16 cellular contexts compared by ENCODE assay signal in the genomic region with DNA sequence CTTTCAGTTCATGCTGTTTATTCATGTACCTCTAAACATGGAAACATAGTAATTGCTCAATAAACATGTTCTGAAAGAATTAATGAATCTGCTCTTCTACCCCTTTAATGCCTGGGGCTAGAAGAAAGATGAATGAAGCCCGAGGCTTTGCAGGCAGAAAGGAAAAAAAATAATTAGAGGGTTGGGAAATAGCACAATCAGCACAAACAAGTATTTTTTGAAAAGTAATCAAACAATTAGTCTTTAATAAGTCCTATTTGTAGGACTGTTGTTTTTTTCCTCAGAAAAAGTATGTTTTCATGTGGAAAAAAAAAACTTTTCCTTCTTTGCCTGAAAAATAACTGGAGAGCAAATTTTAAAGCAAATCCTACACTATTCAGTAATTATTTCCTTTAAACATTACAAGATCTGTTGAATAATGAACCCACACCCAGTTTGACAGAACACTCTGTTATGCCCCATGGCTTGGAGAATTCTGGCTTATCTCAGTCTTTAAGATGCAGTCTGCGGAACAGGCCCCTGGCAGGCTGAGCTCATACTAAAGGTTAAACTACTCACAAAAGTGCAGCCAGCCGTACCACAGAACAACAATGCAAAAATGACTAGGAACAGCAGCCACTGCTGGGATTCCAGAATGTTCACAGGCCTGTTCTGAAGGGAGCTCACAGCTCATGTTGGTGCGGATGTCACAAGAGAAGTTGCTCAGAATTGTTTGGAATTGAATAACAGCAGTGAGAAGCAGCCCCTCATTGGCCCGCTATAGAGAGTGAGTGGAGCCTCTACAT.
A peak's percentile ranks its signal among the peaks of the same experiment; 100 is the strongest.
DNase-seq lines count a peak whose midpoint lies in the region; ATAC-seq, FAIRE-seq and TF ChIP-seq lines count a peak whose summit lies in the region.
"Had no signal": no experiment of that assay in that cellular context is flagged by ENCODE, and none has a peak within 500 bp of the region (broad histone marks: within the 10 kb centered on the region; RNA-seq: fewer than 3 reads in every experiment).

No MANE protein-coding gene starts in this region.

- POLR2A ChIA-PET in HepG2 (lab: Yijun Ruan, JAX): no interaction called here

- H3K27me3 ChIP-seq in Karpas-422 (ENCODE audit: low read length): no peaks in the 10 kb centered on the region; the same call in 1 of the 2 replicates
- H3K27me3 ChIP-seq in HepG2 (ENCODE audit: control insufficient read depth in 1 of 2, insufficient read depth in 2 of 2, low read length in 2 of 2): no peaks in the 10 kb centered on the region; a peak in 1 of 5 replicates
- H3K27me3 ChIP-seq in stomach smooth muscle (ENCODE audit: control insufficient read depth in 1 of 2, insufficient read depth in 2 of 2, low read length in 2 of 2): no peaks in the 10 kb centered on the region
- H3K27me3 ChIP-seq: colonic mucosa, MG63 had no signal

- H3K27ac ChIP-seq in Karpas-422 (ENCODE audit: low read length): no peak overlapping the region
- no peak overlapping the region for H3K27ac ChIP-seq in HepG2 (ENCODE audit: extremely low read length, insufficient read depth, low read length)
- peak overlapping the region; percentile 66 for H3K27ac ChIP-seq in stomach smooth muscle (ENCODE audit: low read length)
- H3K27ac ChIP-seq: colonic mucosa, WERI-Rb-1 had no signal

- DNase-seq in Karpas-422 (peak; percentile 27), fibroblast of mammary gland (ENCODE audit: low read depth) (peak; percentile 80), HepG2 (ENCODE audit: low spot score) (no peak), urothelium cell line (ENCODE audit: low spot score) (no peak)
- DNase-seq: activated naive CD4-positive, alpha-beta T cell treated with anti-CD3 and anti-CD28 coated beads for 36 hours; colonic mucosa; foreskin melanocyte; MG63; NCI-H2171 treated with DMSO at 0.1 percent for 48 hours; WERI-Rb-1 had no signal

- H2AFZ ChIP-seq in Karpas-422 (ENCODE audit: low read length) (no peak overlapping the region), HepG2 (ENCODE audit: low read length) (no peak overlapping the region)

- ATAC-seq in HepG2: no peak
- ATAC-seq in HG03097 (IDR thresholded peaks at IDR 0.05; ENCODE audit: low FRiP score, unreplicated experiment): no peak
- no peak for ATAC-seq in HG03565 (IDR thresholded peaks at IDR 0.05; ENCODE audit: unreplicated experiment)
- ATAC-seq in HG02884 (IDR thresholded peaks at IDR 0.05; ENCODE audit: unreplicated experiment): no peak

- H3K9me2 ChIP-seq in Karpas-422 (replicated peaks; ENCODE audit: insufficient read depth, low read length): no peaks in the 10 kb centered on the region

- 15% methylated on average over 5 of the region's 5 CpGs for WGBS in HepG2 (ENCODE audit: low lambda C conversion rate)

- no peaks in the 10 kb centered on the region for H4K20me1 ChIP-seq in Karpas-422 (ENCODE audit: insufficient read depth, low read depth, low read length)
- H4K20me1 ChIP-seq in HepG2 (ENCODE audit: insufficient read depth, low read length): no peaks in the 10 kb centered on the region

- no peak overlapping the region for H3K4me3 ChIP-seq in Karpas-422 (ENCODE audit: low read length)
- no peak overlapping the region for H3K4me3 ChIP-seq in fibroblast of mammary gland (ENCODE audit: control insufficient read depth, low read depth, low read length)
- H3K4me3 ChIP-seq in HepG2 (replicated peaks in 1 of 3; ENCODE audit: insufficient read depth in 1 of 3, low read depth in 2 of 3, low read length in 3 of 3): no peak overlapping the region
- no peak overlapping the region for H3K4me3 ChIP-seq in stomach smooth muscle (ENCODE audit: low read length in 2 of 2)
- H3K4me3 ChIP-seq: colonic mucosa, MG63 had no signal

- no TSS peak for BruUV-seq in HepG2 (replicated peaks; lab: Mats Ljungman, UMichigan)

- H3K79me2 ChIP-seq in Karpas-422 (ENCODE audit: low read length) (no peaks in the 10 kb centered on the region), HepG2 (ENCODE audit: insufficient read depth, low read length) (no peaks in the 10 kb centered on the region)

- CTCF ChIA-PET in HepG2 (lab: Yijun Ruan, JAX; ENCODE audit: low intra/inter-chr PET ratio, low total read pairs): no interaction called here

- FAIRE-seq in HepG2 (lab: Jason Lieb, UNC): no peak
- FAIRE-seq in urothelium cell line (lab: Jason Lieb, UNC): no peak
- FAIRE-seq: H54, keratinocyte had no signal

- no peaks in the 10 kb centered on the region for H3K9me3 ChIP-seq in Karpas-422 (ENCODE audit: low read length)
- no peaks in the 10 kb centered on the region for H3K9me3 ChIP-seq in HepG2 (ENCODE audit: low read length)
- no peaks in the 10 kb centered on the region for H3K9me3 ChIP-seq in stomach smooth muscle (ENCODE audit: control insufficient read depth in 2 of 2, low read length in 2 of 2)
- H3K9me3 ChIP-seq: colonic mucosa, MG63 had no signal

- TF ChIP-seq CTCF in fibroblast of mammary gland (conservative IDR thresholded peaks at IDR 0.05; ENCODE audit: control insufficient read depth, insufficient read depth, low read depth, low read length): no peak
- TF ChIP-seq CTCF in HepG2 (CRISPR knock-in tag; IDR thresholded peaks at IDR 0.05): no peak

- intact Hi-C loops in HepG2 (cut with micrococcal nuclease; ENCODE audit: unreplicated experiment): no loop called here

- no peak for TF ChIP-seq POLR2A in HepG2 (IDR thresholded peaks at IDR 0.05; ENCODE audit: insufficient read depth in 1 of 2, low read depth in 2 of 2, low read length in 2 of 2)

- H3K36me3 ChIP-seq in Karpas-422 (ENCODE audit: insufficient read depth, low read length): no peaks in the 10 kb centered on the region
- no peaks in the 10 kb centered on the region for H3K36me3 ChIP-seq in HepG2 (replicated peaks in 1 of 2; ENCODE audit: control insufficient read depth in 1 of 2, insufficient read depth in 2 of 2, low read length in 2 of 2)
- H3K36me3 ChIP-seq in stomach smooth muscle (ENCODE audit: control insufficient read depth in 2 of 2, insufficient read depth in 2 of 2, low read length in 2 of 2): peaks cover 0 to 2% of the 10 kb centered on the region in 2 donors
- H3K36me3 ChIP-seq: colonic mucosa, MG63, WERI-Rb-1 had no signal

- no peak for TF ChIP-seq EP300 in HepG2 (IDR thresholded peaks at IDR 0.05; ENCODE audit: low read depth in 2 of 2, low read length in 2 of 2)
- no peak for TF ChIP-seq EP300 in HepG2 (CRISPR knock-in tag; IDR thresholded peaks at IDR 0.05; ENCODE audit: borderline replicate concordance)

- H3K9ac ChIP-seq in Karpas-422 (ENCODE audit: low read length): no peak overlapping the region
- no peak overlapping the region for H3K9ac ChIP-seq in HepG2 (ENCODE audit: insufficient read depth, low read depth, low read length)
- H3K9ac ChIP-seq in stomach smooth muscle (ENCODE audit: low read length in 2 of 2): no peak overlapping the region

- no peak overlapping the region for H3K4me2 ChIP-seq in Karpas-422 (ENCODE audit: low read depth, low read length, poor library complexity, severe bottlenecking)
- no peak overlapping the region for H3K4me2 ChIP-seq in HepG2 (ENCODE audit: low read depth, low read length)

- in situ Hi-C loops in HepG2 (cut with HindIII; ENCODE audit: extremely low pct_ligation_motif_present, low pct_unique_long_range_greater_than_20kb): no loop called here

- peaks cover 8% of the 10 kb centered on the region for H3K4me1 ChIP-seq in Karpas-422 (ENCODE audit: low read length)
- H3K4me1 ChIP-seq in HepG2 (ENCODE audit: insufficient read depth, low read length): no peaks in the 10 kb centered on the region
- H3K4me1 ChIP-seq in stomach smooth muscle (ENCODE audit: control insufficient read depth, insufficient read depth, low read length): peaks cover 20% of the 10 kb centered on the region
- H3K4me1 ChIP-seq: colonic mucosa had no signal

- TF ChIP-seq RAD21 in HepG2 (CRISPR knock-in tag; IDR thresholded peaks at IDR 0.05): no peak

TF ChIP-seq in HepG2, 621 proteins besides CTCF, POLR2A, EP300 and RAD21 (continues in another document):
- TF ChIP-seq, protein P1, sequence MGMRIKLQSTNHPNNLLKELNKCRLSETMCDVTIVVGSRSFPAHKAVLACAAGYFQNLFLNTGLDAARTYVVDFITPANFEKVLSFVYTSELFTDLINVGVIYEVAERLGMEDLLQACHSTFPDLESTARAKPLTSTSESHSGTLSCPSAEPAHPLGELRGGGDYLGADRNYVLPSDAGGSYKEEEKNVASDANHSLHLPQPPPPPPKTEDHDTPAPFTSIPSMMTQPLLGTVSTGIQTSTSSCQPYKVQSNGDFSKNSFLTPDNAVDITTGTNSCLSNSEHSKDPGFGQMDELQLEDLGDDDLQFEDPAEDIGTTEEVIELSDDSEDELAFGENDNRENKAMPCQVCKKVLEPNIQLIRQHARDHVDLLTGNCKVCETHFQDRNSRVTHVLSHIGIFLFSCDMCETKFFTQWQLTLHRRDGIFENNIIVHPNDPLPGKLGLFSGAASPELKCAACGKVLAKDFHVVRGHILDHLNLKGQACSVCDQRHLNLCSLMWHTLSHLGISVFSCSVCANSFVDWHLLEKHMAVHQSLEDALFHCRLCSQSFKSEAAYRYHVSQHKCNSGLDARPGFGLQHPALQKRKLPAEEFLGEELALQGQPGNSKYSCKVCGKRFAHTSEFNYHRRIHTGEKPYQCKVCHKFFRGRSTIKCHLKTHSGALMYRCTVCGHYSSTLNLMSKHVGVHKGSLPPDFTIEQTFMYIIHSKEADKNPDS (CRISPR knock-in tag; IDR thresholded peaks at IDR 0.05): no peak
- TF ChIP-seq MAF1 (CRISPR knock-in tag; IDR thresholded peaks at IDR 0.05; ENCODE audit: borderline replicate concordance): no peak
- no peak for TF ChIP-seq ZNF652 (CRISPR knock-in tag; IDR thresholded peaks at IDR 0.05; ENCODE audit: borderline replicate concordance, low read depth)
- TF ChIP-seq MAFF (IDR thresholded peaks at IDR 0.05; ENCODE audit: low read depth, low read length): 0 out of 2 replicates have a peak, but pooled peaks have one; percentile 45
- no peak for TF ChIP-seq KAT2B (IDR thresholded peaks at IDR 0.05; ENCODE audit: borderline replicate concordance, low read depth, low read length)
- TF ChIP-seq MAFK (conservative IDR thresholded peaks at IDR 0.05 in 1 of 2, IDR thresholded peaks at IDR 0.05 in 1 of 2; ENCODE audit: low read length in 2 of 2): peak in 1 of 2 experiments; percentile 60; a peak in 3 of 4 replicates
- TF ChIP-seq, protein P2, sequence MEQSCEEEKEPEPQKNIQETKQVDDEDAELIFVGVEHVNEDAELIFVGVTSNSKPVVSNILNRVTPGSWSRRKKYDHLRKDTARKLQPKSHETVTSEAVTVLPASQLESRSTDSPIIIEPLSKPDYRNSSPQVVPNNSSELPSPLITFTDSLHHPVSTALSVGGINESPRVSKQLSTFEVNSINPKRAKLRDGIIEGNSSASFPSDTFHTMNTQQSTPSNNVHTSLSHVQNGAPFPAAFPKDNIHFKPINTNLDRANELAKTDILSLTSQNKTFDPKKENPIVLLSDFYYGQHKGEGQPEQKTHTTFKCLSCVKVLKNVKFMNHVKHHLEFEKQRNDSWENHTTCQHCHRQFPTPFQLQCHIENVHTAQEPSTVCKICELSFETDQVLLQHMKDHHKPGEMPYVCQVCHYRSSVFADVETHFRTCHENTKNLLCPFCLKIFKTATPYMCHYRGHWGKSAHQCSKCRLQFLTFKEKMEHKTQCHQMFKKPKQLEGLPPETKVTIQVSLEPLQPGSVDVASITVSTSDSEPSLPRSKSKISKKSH (CRISPR knock-in tag; IDR thresholded peaks at IDR 0.05; ENCODE audit: borderline replicate concordance): no peak
- no peak for TF ChIP-seq ZNF382 (CRISPR knock-in tag; IDR thresholded peaks at IDR 0.05; ENCODE audit: borderline replicate concordance)
- TF ChIP-seq ONECUT2 (CRISPR knock-in tag; IDR thresholded peaks at IDR 0.05): no peak

Comparison
In these comparisons a context has a peak if more than half of its experiments do, and no peak if none do; other contexts are left out.
1. DNase-seq: peak in Karpas-422 (single experiment) and fibroblast of mammary gland (single experiment); none in HepG2 (single experiment) and urothelium cell line (single experiment).